Comparison of ENCODE assay signal across 8 cellular contexts in genomic region chr2:46915281-46915810, GRCh38. TPM values are rescaled to one million over a fixed set of nuclear protein-coding genes. Genes with fewer than 3 reads are reported as not detected.
DNase-seq lines count a peak whose midpoint lies in the region; ATAC-seq and TF ChIP-seq lines count a peak whose summit lies in the region.

Gene MCFD2 (minus strand): TSS chr2:46915806. CDS start chr2:46909171, 6,635 bp downstream.

- H3K27ac Mint-ChIP-seq in activated CD8-positive, alpha-beta T cell treated with anti-CD3 and anti-CD28 coated beads for 36 hours: peak within 1 kb of the TSS; percentile 83

- ATAC-seq in HG03342 (IDR thresholded peaks at IDR 0.05; ENCODE audit: unreplicated experiment) (peak; percentile 13), foreskin keratinocyte (peak; percentile 27)
- ATAC-seq in activated CD8-positive, alpha-beta T cell treated with anti-CD3 and anti-CD28 coated beads for 36 hours: peak; percentile 13

- no peak for DNase-seq in activated CD8-positive, alpha-beta memory T cell treated with anti-CD3 and anti-CD28 coated beads, Interleukin-2, amount 50 U/mL, for 4 hours
- no peak for DNase-seq in activated CD8-positive, alpha-beta T cell treated with anti-CD3 and anti-CD28 coated beads for 36 hours
- DNase-seq in foreskin keratinocyte (no peak), occipital lobe (lab: John Stamatoyannopoulos, UW) (no peak), DMS79 treated with DMSO at 0.1 percent for 48 hours (lab: John Stamatoyannopoulos, UW) (no peak), Kasumi-1 (lab: John Stamatoyannopoulos, UW) (no peak)

- intact Hi-C loops in activated CD8-positive, alpha-beta T cell treated with anti-CD3 and anti-CD28 coated beads for 36 hours (cut with micrococcal nuclease): no loop called here

- H3K36me3 Mint-ChIP-seq in activated CD8-positive, alpha-beta T cell treated with anti-CD3 and anti-CD28 coated beads for 36 hours (ENCODE audit: low read depth): peaks cover 24% of the 10 kb centered on the region

- CTCF ChIA-PET in activated CD8-positive, alpha-beta memory T cell treated with anti-CD3 and anti-CD28 coated beads for 36 hours (lab: Charles Lee): no interaction called here
- CTCF ChIA-PET in activated CD8-positive, alpha-beta T cell treated with anti-CD3 and anti-CD28 coated beads for 36 hours (lab: Charles Lee): interaction anchor here (0.6 to 1.6 kb wide), 5 partner anchors 9 to 408 kb away, joined by 3 to 5 read pairs (median 4); no protein-coding TSS in a partner anchor

- H3K4me3 Mint-ChIP-seq in activated CD8-positive, alpha-beta T cell treated with anti-CD3 and anti-CD28 coated beads for 36 hours: peak within 1 kb of the TSS; percentile 95

- no peak for TF ChIP-seq CTCF in activated CD8-positive, alpha-beta T cell treated with anti-CD3 and anti-CD28 coated beads for 36 hours (IDR thresholded peaks at IDR 0.05)
- no peak for TF ChIP-seq CTCF in foreskin keratinocyte (conservative IDR thresholded peaks at IDR 0.05)

- POLR2A ChIA-PET in activated CD8-positive, alpha-beta memory T cell treated with anti-CD3 and anti-CD28 coated beads for 36 hours (lab: Charles Lee): interaction anchor here (0.5 kb wide), 1 partner anchor 288 kb away, joined by 4 read pairs; no protein-coding TSS in a partner anchor
- POLR2A ChIA-PET in activated CD8-positive, alpha-beta T cell treated with anti-CD3 and anti-CD28 coated beads for 36 hours (lab: Charles Lee): interaction anchor here (0.7 to 2.1 kb wide), 2 partner anchors 12 to 21 kb away, joined by 3 to 4 read pairs; no protein-coding TSS in a partner anchor

- H3K4me1 ChIP-seq in foreskin keratinocyte: peaks cover 9% of the 10 kb centered on the region

- peaks cover 49% of the 10 kb centered on the region for H3K4me1 Mint-ChIP-seq in activated CD8-positive, alpha-beta T cell treated with anti-CD3 and anti-CD28 coated beads for 36 hours (ENCODE audit: low read depth)

- H3K9me3 Mint-ChIP-seq in activated CD8-positive, alpha-beta T cell treated with anti-CD3 and anti-CD28 coated beads for 36 hours: no peaks in the 10 kb centered on the region

- peak within 1 kb of the TSS; percentile 72 for H3K27ac ChIP-seq in foreskin keratinocyte

- no peaks in the 10 kb centered on the region for H3K27me3 ChIP-seq in foreskin keratinocyte

- no peaks in the 10 kb centered on the region for H3K27me3 Mint-ChIP-seq in activated CD8-positive, alpha-beta T cell treated with anti-CD3 and anti-CD28 coated beads for 36 hours

RNA-seq across cellular contexts. Expression of gene MCFD2, which starts in this region (rescaled TPM):
- 10 to 100 TPM; 38.8 to 42.7 TPM for total RNA-seq in activated CD8-positive, alpha-beta memory T cell treated with anti-CD3 and anti-CD28 coated beads for 36 hours
- total RNA-seq in activated CD8-positive, alpha-beta T cell treated with anti-CD3 and anti-CD28 coated beads for 36 hours: 10 to 100 TPM; 27.7 to 31.8 TPM
- total RNA-seq in foreskin keratinocyte (74.7 and 83.4 TPM in 2 replicates), occipital lobe (52.9 TPM)
- polyA plus RNA-seq in foreskin keratinocyte: 36.6 and 45.8 TPM in 2 replicates
